In the genomic region with DNA sequence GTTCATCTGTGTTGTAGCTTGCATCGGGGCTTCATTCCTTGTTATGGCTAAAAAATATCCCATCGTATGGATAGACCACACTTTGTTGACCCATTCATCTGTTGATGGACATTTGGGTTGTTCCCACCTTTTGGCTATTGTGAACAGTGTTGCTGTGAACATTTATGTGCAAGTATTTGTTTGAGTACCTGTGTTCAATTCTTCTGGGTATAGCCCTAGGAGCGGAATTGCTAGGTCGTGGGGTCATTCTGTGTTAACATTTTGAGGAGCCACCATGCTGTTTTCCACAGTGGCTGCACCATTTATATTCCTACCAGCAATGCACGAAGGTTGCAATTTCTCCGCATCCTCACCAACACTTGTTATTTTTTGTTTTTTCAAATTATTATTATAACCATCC, we compare ENCODE assay signal across 35 cellular contexts.
"Had no signal": no experiment of that assay in that cellular context is flagged by ENCODE, and none has a peak within 500 bp of the region (broad histone marks: within the 10 kb centered on the region; RNA-seq: fewer than 3 reads in every experiment).

No MANE protein-coding gene starts in this region.

- DNase-seq: Karpas-422, Kasumi-1, MM.1S, MV-4-11, NCI-H1048, NCI-H1092, NCI-H1092 treated with DMSO at 0.1 percent for 48 hours, NCI-H1105, NCI-H1105 treated with DMSO at 0.1 percent for 48 hours, NCI-H1417, NCI-H1417 treated with DMSO at 0.1 percent for 48 hours, NCI-H1436, NCI-H1436 treated with DMSO at 0.1 percent for 48 hours, NCI-H146, NCI-H1694, NCI-H1694 treated with DMSO at 0.1 percent for 48 hours, NCI-H187, NCI-H187 treated with DMSO at 0.1 percent for 48 hours, NCI-H1930, NCI-H2029, NCI-H2029 treated with DMSO at 0.1 percent for 48 hours, NCI-H2081, NCI-H2081 treated with DMSO at 0.1 percent for 48 hours, NCI-H2107, NCI-H2171, NCI-H2171 treated with DMSO at 0.1 percent for 48 hours, NCI-H2227 treated with DMSO at 0.1 percent for 48 hours, NCI-H226, NCI-H345, NCI-H446, NCI-H446 treated with DMSO at 0.1 percent for 48 hours, NCI-H510A, NCI-H510A treated with DMSO at 0.1 percent for 48 hours, NCI-H524, NCI-H524 treated with DMSO at 0.1 percent for 48 hours had no signal
